ENCODE assay signal across 1 cellular context in the genomic region with DNA sequence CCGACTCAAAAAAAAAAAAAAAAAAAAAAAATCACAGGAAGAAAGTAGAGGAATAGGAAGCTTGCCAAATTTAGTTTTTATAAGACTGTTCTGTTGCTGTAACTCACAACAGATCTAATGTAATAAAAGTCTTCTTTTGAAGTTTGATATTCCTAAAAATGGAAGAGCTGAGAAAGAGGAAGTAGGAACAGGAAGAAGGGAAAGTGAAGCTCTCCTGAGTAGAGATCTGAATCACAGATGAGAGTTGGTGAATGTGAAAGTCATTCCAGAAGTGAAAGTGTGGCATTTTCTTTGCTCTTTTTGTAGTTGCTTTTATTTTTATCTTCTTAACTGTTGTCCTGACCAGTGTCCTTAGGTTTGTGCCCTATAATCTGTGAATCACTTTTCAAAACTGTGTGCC.
TF ChIP-seq lines count a peak whose summit lies in the region.

No MANE protein-coding gene starts in this region.

TF ChIP-seq in GM12878, 131 proteins besides CTCF, POLR2A, EP300 and RAD21 (continued from another document and continues in another):
- TF ChIP-seq, protein P1, sequence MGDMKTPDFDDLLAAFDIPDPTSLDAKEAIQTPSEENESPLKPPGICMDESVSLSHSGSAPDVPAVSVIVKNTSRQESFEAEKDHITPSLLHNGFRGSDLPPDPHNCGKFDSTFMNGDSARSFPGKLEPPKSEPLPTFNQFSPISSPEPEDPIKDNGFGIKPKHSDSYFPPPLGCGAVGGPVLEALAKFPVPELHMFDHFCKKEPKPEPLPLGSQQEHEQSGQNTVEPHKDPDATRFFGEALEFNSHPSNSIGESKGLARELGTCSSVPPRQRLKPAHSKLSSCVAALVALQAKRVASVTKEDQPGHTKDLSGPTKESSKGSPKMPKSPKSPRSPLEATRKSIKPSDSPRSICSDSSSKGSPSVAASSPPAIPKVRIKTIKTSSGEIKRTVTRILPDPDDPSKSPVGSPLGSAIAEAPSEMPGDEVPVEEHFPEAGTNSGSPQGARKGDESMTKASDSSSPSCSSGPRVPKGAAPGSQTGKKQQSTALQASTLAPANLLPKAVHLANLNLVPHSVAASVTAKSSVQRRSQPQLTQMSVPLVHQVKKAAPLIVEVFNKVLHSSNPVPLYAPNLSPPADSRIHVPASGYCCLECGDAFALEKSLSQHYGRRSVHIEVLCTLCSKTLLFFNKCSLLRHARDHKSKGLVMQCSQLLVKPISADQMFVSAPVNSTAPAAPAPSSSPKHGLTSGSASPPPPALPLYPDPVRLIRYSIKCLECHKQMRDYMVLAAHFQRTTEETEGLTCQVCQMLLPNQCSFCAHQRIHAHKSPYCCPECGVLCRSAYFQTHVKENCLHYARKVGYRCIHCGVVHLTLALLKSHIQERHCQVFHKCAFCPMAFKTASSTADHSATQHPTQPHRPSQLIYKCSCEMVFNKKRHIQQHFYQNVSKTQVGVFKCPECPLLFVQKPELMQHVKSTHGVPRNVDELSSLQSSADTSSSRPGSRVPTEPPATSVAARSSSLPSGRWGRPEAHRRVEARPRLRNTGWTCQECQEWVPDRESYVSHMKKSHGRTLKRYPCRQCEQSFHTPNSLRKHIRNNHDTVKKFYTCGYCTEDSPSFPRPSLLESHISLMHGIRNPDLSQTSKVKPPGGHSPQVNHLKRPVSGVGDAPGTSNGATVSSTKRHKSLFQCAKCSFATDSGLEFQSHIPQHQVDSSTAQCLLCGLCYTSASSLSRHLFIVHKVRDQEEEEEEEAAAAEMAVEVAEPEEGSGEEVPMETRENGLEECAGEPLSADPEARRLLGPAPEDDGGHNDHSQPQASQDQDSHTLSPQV (IDR thresholded peaks at IDR 0.05) = no peak
- TF ChIP-seq, protein P2, sequence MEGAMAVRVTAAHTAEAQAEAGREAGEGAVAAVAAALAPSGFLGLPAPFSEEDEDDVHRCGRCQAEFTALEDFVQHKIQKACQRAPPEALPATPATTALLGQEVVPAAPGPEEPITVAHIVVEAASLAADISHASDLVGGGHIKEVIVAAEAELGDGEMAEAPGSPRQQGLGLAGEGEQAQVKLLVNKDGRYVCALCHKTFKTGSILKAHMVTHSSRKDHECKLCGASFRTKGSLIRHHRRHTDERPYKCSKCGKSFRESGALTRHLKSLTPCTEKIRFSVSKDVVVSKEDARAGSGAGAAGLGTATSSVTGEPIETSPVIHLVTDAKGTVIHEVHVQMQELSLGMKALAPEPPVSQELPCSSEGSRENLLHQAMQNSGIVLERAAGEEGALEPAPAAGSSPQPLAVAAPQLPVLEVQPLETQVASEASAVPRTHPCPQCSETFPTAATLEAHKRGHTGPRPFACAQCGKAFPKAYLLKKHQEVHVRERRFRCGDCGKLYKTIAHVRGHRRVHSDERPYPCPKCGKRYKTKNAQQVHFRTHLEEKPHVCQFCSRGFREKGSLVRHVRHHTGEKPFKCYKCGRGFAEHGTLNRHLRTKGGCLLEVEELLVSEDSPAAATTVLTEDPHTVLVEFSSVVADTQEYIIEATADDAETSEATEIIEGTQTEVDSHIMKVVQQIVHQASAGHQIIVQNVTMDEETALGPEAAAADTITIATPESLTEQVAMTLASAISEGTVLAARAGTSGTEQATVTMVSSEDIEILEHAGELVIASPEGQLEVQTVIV (IDR thresholded peaks at IDR 0.05; ENCODE audit: borderline replicate concordance, partially characterized antibody) = no peak
- TF ChIP-seq IKZF1 (conservative IDR thresholded peaks at IDR 0.05) (peak; percentile 99), SIX5 (IDR thresholded peaks at IDR 0.05; ENCODE audit: low read depth, low read length, severe bottlenecking) (no peak), HDAC2 (IDR thresholded peaks at IDR 0.05) (no peak), CREM (IDR thresholded peaks at IDR 0.05; ENCODE audit: low read depth) (peak; percentile 86), ATF7 (IDR thresholded peaks at IDR 0.05; ENCODE audit: low read depth) (peak; percentile 70; the same call in 1 of the 2 replicates), MTA2 (IDR thresholded peaks at IDR 0.05; ENCODE audit: low read depth) (peak; percentile 90; the same call in 1 of the 2 replicates), ZNF207 (IDR thresholded peaks at IDR 0.05; ENCODE audit: borderline replicate concordance) (no peak), POU2F2 (IDR thresholded peaks at IDR 0.05; ENCODE audit: borderline replicate concordance, low read depth, low read length) (0 out of 3 replicates have a peak, but pooled peaks have one; percentile 58), CREB1 (IDR thresholded peaks at IDR 0.05; ENCODE audit: low read depth) (peak; percentile 48; the same call in 1 of the 2 replicates), CBX5 (IDR thresholded peaks at IDR 0.05; ENCODE audit: low read depth) (no peak), ZNF24 (IDR thresholded peaks at IDR 0.05) (peak; percentile 84), SUPT20H (IDR thresholded peaks at IDR 0.05; ENCODE audit: borderline replicate concordance, control insufficient read depth, low read depth, low read length) (no peak), BRCA1 (IDR thresholded peaks at IDR 0.05; ENCODE audit: low read depth, low read length) (no peak), NFXL1 (IDR thresholded peaks at IDR 0.05; ENCODE audit: borderline replicate concordance) (no peak), RBBP5 (conservative IDR thresholded peaks at IDR 0.05) (no peak), CBFB (IDR thresholded peaks at IDR 0.05; ENCODE audit: low read depth) (peak; percentile 61; the same call in 1 of the 2 replicates), IRF4 (IDR thresholded peaks at IDR 0.05; ENCODE audit: low read depth, low read length) (peak; percentile 99), IKZF2 (IDR thresholded peaks at IDR 0.05) (peak; percentile 100), TAF1 (IDR thresholded peaks at IDR 0.05; ENCODE audit: borderline replicate concordance, low read depth, low read length) (no peak), NR2F1 (conservative IDR thresholded peaks at IDR 0.05) (peak; percentile 47; the same call in 1 of the 2 replicates)
- TF ChIP-seq, protein P3, sequence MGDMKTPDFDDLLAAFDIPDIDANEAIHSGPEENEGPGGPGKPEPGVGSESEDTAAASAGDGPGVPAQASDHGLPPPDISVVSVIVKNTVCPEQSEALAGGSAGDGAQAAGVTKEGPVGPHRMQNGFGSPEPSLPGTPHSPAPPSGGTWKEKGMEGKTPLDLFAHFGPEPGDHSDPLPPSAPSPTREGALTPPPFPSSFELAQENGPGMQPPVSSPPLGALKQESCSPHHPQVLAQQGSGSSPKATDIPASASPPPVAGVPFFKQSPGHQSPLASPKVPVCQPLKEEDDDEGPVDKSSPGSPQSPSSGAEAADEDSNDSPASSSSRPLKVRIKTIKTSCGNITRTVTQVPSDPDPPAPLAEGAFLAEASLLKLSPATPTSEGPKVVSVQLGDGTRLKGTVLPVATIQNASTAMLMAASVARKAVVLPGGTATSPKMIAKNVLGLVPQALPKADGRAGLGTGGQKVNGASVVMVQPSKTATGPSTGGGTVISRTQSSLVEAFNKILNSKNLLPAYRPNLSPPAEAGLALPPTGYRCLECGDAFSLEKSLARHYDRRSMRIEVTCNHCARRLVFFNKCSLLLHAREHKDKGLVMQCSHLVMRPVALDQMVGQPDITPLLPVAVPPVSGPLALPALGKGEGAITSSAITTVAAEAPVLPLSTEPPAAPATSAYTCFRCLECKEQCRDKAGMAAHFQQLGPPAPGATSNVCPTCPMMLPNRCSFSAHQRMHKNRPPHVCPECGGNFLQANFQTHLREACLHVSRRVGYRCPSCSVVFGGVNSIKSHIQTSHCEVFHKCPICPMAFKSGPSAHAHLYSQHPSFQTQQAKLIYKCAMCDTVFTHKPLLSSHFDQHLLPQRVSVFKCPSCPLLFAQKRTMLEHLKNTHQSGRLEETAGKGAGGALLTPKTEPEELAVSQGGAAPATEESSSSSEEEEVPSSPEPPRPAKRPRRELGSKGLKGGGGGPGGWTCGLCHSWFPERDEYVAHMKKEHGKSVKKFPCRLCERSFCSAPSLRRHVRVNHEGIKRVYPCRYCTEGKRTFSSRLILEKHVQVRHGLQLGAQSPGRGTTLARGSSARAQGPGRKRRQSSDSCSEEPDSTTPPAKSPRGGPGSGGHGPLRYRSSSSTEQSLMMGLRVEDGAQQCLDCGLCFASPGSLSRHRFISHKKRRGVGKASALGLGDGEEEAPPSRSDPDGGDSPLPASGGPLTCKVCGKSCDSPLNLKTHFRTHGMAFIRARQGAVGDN (IDR thresholded peaks at IDR 0.05) = no peak
- TF ChIP-seq, protein P4, sequence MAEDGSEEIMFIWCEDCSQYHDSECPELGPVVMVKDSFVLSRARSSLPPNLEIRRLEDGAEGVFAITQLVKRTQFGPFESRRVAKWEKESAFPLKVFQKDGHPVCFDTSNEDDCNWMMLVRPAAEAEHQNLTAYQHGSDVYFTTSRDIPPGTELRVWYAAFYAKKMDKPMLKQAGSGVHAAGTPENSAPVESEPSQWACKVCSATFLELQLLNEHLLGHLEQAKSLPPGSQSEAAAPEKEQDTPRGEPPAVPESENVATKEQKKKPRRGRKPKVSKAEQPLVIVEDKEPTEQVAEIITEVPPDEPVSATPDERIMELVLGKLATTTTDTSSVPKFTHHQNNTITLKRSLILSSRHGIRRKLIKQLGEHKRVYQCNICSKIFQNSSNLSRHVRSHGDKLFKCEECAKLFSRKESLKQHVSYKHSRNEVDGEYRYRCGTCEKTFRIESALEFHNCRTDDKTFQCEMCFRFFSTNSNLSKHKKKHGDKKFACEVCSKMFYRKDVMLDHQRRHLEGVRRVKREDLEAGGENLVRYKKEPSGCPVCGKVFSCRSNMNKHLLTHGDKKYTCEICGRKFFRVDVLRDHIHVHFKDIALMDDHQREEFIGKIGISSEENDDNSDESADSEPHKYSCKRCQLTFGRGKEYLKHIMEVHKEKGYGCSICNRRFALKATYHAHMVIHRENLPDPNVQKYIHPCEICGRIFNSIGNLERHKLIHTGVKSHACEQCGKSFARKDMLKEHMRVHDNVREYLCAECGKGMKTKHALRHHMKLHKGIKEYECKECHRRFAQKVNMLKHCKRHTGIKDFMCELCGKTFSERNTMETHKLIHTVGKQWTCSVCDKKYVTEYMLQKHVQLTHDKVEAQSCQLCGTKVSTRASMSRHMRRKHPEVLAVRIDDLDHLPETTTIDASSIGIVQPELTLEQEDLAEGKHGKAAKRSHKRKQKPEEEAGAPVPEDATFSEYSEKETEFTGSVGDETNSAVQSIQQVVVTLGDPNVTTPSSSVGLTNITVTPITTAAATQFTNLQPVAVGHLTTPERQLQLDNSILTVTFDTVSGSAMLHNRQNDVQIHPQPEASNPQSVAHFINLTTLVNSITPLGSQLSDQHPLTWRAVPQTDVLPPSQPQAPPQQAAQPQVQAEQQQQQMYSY (CRISPR knock-in tag; IDR thresholded peaks at IDR 0.05) = no peak
- TF ChIP-seq, protein P5, sequence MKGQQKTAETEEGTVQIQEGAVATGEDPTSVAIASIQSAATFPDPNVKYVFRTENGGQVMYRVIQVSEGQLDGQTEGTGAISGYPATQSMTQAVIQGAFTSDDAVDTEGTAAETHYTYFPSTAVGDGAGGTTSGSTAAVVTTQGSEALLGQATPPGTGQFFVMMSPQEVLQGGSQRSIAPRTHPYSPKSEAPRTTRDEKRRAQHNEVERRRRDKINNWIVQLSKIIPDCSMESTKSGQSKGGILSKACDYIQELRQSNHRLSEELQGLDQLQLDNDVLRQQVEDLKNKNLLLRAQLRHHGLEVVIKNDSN (IDR thresholded peaks at IDR 0.05; ENCODE audit: borderline replicate concordance, extremely low read length, insufficient read depth, low read depth, low read length) = no peak
- TF ChIP-seq, protein P6, sequence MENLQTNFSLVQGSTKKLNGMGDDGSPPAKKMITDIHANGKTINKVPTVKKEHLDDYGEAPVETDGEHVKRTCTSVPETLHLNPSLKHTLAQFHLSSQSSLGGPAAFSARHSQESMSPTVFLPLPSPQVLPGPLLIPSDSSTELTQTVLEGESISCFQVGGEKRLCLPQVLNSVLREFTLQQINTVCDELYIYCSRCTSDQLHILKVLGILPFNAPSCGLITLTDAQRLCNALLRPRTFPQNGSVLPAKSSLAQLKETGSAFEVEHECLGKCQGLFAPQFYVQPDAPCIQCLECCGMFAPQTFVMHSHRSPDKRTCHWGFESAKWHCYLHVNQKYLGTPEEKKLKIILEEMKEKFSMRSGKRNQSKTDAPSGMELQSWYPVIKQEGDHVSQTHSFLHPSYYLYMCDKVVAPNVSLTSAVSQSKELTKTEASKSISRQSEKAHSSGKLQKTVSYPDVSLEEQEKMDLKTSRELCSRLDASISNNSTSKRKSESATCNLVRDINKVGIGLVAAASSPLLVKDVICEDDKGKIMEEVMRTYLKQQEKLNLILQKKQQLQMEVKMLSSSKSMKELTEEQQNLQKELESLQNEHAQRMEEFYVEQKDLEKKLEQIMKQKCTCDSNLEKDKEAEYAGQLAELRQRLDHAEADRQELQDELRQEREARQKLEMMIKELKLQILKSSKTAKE (IDR thresholded peaks at IDR 0.05; ENCODE audit: low read depth, poor library complexity, severe bottlenecking) = peak; percentile 93
- TF ChIP-seq, protein P7, sequence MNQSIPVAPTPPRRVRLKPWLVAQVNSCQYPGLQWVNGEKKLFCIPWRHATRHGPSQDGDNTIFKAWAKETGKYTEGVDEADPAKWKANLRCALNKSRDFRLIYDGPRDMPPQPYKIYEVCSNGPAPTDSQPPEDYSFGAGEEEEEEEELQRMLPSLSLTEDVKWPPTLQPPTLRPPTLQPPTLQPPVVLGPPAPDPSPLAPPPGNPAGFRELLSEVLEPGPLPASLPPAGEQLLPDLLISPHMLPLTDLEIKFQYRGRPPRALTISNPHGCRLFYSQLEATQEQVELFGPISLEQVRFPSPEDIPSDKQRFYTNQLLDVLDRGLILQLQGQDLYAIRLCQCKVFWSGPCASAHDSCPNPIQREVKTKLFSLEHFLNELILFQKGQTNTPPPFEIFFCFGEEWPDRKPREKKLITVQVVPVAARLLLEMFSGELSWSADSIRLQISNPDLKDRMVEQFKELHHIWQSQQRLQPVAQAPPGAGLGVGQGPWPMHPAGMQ (IDR thresholded peaks at IDR 0.05; ENCODE audit: borderline replicate concordance) = no peak
- TF ChIP-seq, protein P8, sequence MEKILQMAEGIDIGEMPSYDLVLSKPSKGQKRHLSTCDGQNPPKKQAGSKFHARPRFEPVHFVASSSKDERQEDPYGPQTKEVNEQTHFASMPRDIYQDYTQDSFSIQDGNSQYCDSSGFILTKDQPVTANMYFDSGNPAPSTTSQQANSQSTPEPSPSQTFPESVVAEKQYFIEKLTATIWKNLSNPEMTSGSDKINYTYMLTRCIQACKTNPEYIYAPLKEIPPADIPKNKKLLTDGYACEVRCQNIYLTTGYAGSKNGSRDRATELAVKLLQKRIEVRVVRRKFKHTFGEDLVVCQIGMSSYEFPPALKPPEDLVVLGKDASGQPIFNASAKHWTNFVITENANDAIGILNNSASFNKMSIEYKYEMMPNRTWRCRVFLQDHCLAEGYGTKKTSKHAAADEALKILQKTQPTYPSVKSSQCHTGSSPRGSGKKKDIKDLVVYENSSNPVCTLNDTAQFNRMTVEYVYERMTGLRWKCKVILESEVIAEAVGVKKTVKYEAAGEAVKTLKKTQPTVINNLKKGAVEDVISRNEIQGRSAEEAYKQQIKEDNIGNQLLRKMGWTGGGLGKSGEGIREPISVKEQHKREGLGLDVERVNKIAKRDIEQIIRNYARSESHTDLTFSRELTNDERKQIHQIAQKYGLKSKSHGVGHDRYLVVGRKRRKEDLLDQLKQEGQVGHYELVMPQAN (conservative IDR thresholded peaks at IDR 0.05) = no peak
